In genomic region chr18:8722946-8723477, GRCh38 we compare ENCODE assay signal across 21 cellular contexts. TPM values are rescaled to one million over a fixed set of nuclear protein-coding genes. Genes with fewer than 3 reads are reported as not detected.
DNase-seq lines count a peak whose midpoint lies in the region; ATAC-seq, FAIRE-seq and TF ChIP-seq lines count a peak whose summit lies in the region.
"Had no signal": no experiment of that assay in that cellular context is flagged by ENCODE, and none has a peak within 500 bp of the region (broad histone marks: within the 10 kb centered on the region; RNA-seq: fewer than 3 reads in every experiment).

No MANE protein-coding gene starts in this region.

- FAIRE-seq in A549 (lab: Jason Lieb, UNC), result no peak
- no peak for FAIRE-seq in H1 (lab: Jason Lieb, UNC)
- FAIRE-seq: GM12891, HTR-8/SVneo had no signal

- in situ Hi-C loops in IMR-90 (cut with MboI; ENCODE audit: low sequenced_read_pairs), result no loop called here

- TF ChIP-seq CTCF in A549 (IDR thresholded peaks at IDR 0.05) (no peak), IMR-90 (conservative IDR thresholded peaks at IDR 0.05; ENCODE audit: low read depth, low read length) (no peak), H1 (IDR thresholded peaks at IDR 0.05; ENCODE audit: control extremely low read depth in 1 of 3, insufficient read depth in 1 of 3, low read depth in 1 of 3, low read length in 3 of 3) (no peak), osteocyte (IDR thresholded peaks at IDR 0.05) (no peak)

- dilution Hi-C loops in IMR-90 (cut with HindIII; ENCODE audit: low sequenced_read_pairs, unreplicated experiment), result no loop called here

- H2AK5ac ChIP-seq in IMR-90 (ENCODE audit: low read depth, low read length) (peak overlapping the region; percentile 8; the same call in 1 of the 2 replicates), H1 (ENCODE audit: low read depth, low read length) (no peak overlapping the region; the same call in 1 of the 2 replicates)

- H4K20me1 ChIP-seq in IMR-90 (ENCODE audit: insufficient read depth, low read length) (peaks cover 37% of the 10 kb centered on the region), H1 (replicated peaks in 1 of 2; ENCODE audit: control insufficient read depth in 1 of 2, insufficient read depth in 2 of 2, low read length in 2 of 2) (peaks cover 0 to 1% of the 10 kb centered on the region in 2 experiments)

- H3K9me3 ChIP-seq in A549 (no peaks in the 10 kb centered on the region), IMR-90 (ENCODE audit: control insufficient read depth, insufficient read depth, low read length) (no peaks in the 10 kb centered on the region), H1 (ENCODE audit: insufficient read depth in 2 of 2, low read depth in 1 of 2, low read length in 1 of 2) (no peaks in the 10 kb centered on the region)
- H3K9me3 ChIP-seq: SJSA1 had no signal

- H4K5ac ChIP-seq in IMR-90 (ENCODE audit: low read depth, low read length) (no peak overlapping the region), H1 (ENCODE audit: insufficient read length, low read depth, low read length) (no peak overlapping the region)

- H3K4me3 Mint-ChIP-seq in osteocyte (ENCODE audit: unreplicated experiment), result no peak overlapping the region
- H3K4me3 Mint-ChIP-seq: CD4-positive, alpha-beta T cell had no signal

- H3K23ac ChIP-seq in IMR-90 (ENCODE audit: low read depth, low read length), result 0 out of 2 replicates have a peak overlapping the region, but pooled peaks have one; percentile 36
- no peak overlapping the region for H3K23ac ChIP-seq in H1 (ENCODE audit: insufficient read length)

- TF ChIP-seq EP300 in A549 (IDR thresholded peaks at IDR 0.05), result no peak
- TF ChIP-seq EP300 in H1 (IDR thresholded peaks at IDR 0.05; ENCODE audit: borderline replicate concordance in 1 of 2, low read depth in 2 of 2, low read length in 2 of 2), result no peak

- H2BK15ac ChIP-seq in IMR-90 (ENCODE audit: low read depth, low read length) (no peak overlapping the region), H1 (ENCODE audit: low read length) (0 out of 2 replicates have a peak overlapping the region, but pooled peaks have one; percentile 54)

- H3K23me2 ChIP-seq in H1 (ENCODE audit: low read depth, low read length), result no peaks in the 10 kb centered on the region

- H3K9me3 Mint-ChIP-seq in osteocyte (ENCODE audit: unreplicated experiment), result no peaks in the 10 kb centered on the region
- H3K9me3 Mint-ChIP-seq: CD4-positive, alpha-beta T cell had no signal

- H4K91ac ChIP-seq in IMR-90 (ENCODE audit: insufficient read depth, low read depth, low read length) (no peak overlapping the region), H1 (replicated peaks; ENCODE audit: insufficient read length, low read length) (peak overlapping the region; percentile 48)

- peak overlapping the region; percentile 41; the same call in 2 of the 3 replicates for H3K4me2 ChIP-seq in A549
- no peak overlapping the region for H3K4me2 ChIP-seq in IMR-90 (ENCODE audit: low read depth, low read length)
- no peak overlapping the region for H3K4me2 ChIP-seq in H1 (ENCODE audit: insufficient read depth in 1 of 2, low read depth in 2 of 2, low read length in 2 of 2)
- H3K4me2 ChIP-seq: PC-9 had no signal

- TF ChIP-seq RAD21 in A549 (conservative IDR thresholded peaks at IDR 0.05 in 1 of 2, IDR thresholded peaks at IDR 0.05 in 1 of 2) (no peak), IMR-90 (IDR thresholded peaks at IDR 0.05; ENCODE audit: low read length) (no peak), H1 (IDR thresholded peaks at IDR 0.05 in 1 of 2, conservative IDR thresholded peaks at IDR 0.05 in 1 of 2; ENCODE audit: low read depth in 2 of 2, low read length in 2 of 2) (no peak)

- H2BK12ac ChIP-seq in H1 (ENCODE audit: low read depth, low read length), result no peak overlapping the region; the same call in 1 of the 2 replicates

- POLR2A ChIA-PET in A549 (lab: Yijun Ruan, JAX) (no interaction called here), IMR-90 (lab: Charles Lee; ENCODE audit: unreplicated experiment) (no interaction called here), H1 (lab: Charles Lee; ENCODE audit: partially characterized antibody) (interaction anchor here (3.3 kb wide), 1 partner anchor 15 kb away, joined by 12 read pairs; no protein-coding TSS in a partner anchor)

- 68% methylated on average over 6 of the region's 6 CpGs for WGBS in A549 (ENCODE audit: missing lambda C conversion rate)
- WGBS in IMR-90 (ENCODE audit: extremely low coverage in 2 of 2, insufficient read length in 1 of 2), 2 experiments, result 60% methylated on average over 1 of the region's 6 CpGs; no CpG with 5 or more reads in 1 of the 2 experiments
- WGBS in H1 (ENCODE audit: extremely low coverage in 1 of 2, insufficient coverage in 1 of 2, insufficient read length in 1 of 2, insufficient replicate concordance in 2 of 2, low coverage in 1 of 2, low lambda C conversion rate in 2 of 2, missing lambda C conversion rate in 1 of 2), 2 experiments, result 99% methylated on average over 6 of the region's 6 CpGs; no CpG with 5 or more reads in 1 of the 2 experiments

- DNase-seq in A549 (ENCODE audit: low read depth in 1 of 2, low spot score in 1 of 2), result no peak
- DNase-seq in IMR-90, result no peak
- DNase-seq in H1 (ENCODE audit: low read depth in 1 of 2, low spot score in 2 of 2), result no peak
- no peak for DNase-seq in osteocyte (ENCODE audit: extremely low spot score, unreplicated experiment)
- DNase-seq in activated effector memory CD4-positive, alpha-beta T cell treated with Interleukin-2 at 50 U/mL for 16 hours, result no peak
- DNase-seq: CD4-positive, alpha-beta T cell; DMS53; EL; Kasumi-1; MM.1S; NCI-H1092 treated with DMSO at 0.1 percent for 48 hours; NCI-H2081 treated with DMSO at 0.1 percent for 48 hours; NCI-H510A; NCI-H82; PC-9 had no signal

- peaks cover 0 to 28% of the 10 kb centered on the region in 2 experiments; a peak in 2 of 4 replicates for H3K79me2 ChIP-seq in H1 (ENCODE audit: control insufficient read depth in 1 of 2, insufficient read depth in 2 of 2, low read length in 2 of 2)

- H2BK120ac ChIP-seq in IMR-90 (ENCODE audit: low read depth, low read length) (no peak overlapping the region), H1 (replicated peaks; ENCODE audit: low read depth, low read length) (peak overlapping the region; percentile 36)

- peak overlapping the region; percentile 19 for H3K27ac Mint-ChIP-seq in osteocyte (ENCODE audit: unreplicated experiment)
- H3K27ac Mint-ChIP-seq: CD4-positive, alpha-beta T cell had no signal

- H3K4me3 ChIP-seq in A549 (no peak overlapping the region), IMR-90 (ENCODE audit: insufficient read depth, low read depth, low read length) (no peak overlapping the region), H1 (ENCODE audit: extremely low read depth in 1 of 4, insufficient read depth in 2 of 4, low read depth in 3 of 4, low read length in 4 of 4) (no peak overlapping the region)
- H3K4me3 ChIP-seq: PC-9, SJSA1 had no signal

- H3K27me3 Mint-ChIP-seq in osteocyte (ENCODE audit: unreplicated experiment), result no peaks in the 10 kb centered on the region
- H3K27me3 Mint-ChIP-seq: CD4-positive, alpha-beta T cell had no signal

- H2AK9ac ChIP-seq in IMR-90 (replicated peaks; ENCODE audit: low read depth, low read length, poor library complexity), result no peak overlapping the region

- peaks cover 17% of the 10 kb centered on the region for H3K9me1 ChIP-seq in IMR-90 (ENCODE audit: insufficient read depth, low read length)

- H2BK5ac ChIP-seq in IMR-90 (ENCODE audit: low read depth, low read length, poor library complexity, severe bottlenecking) (no peak overlapping the region), H1 (ENCODE audit: low read depth, low read length) (peak overlapping the region; percentile 93; the same call in 1 of the 2 replicates)

- intact Hi-C loops in IMR-90 (cut with micrococcal nuclease), result no loop called here

- no peak for ATAC-seq in A549
- no peak for ATAC-seq in IMR-90 (ENCODE audit: low read depth)
- no peak for ATAC-seq in HG02610 (IDR thresholded peaks at IDR 0.05; ENCODE audit: unreplicated experiment)
- ATAC-seq in HG02870 (IDR thresholded peaks at IDR 0.05; ENCODE audit: unreplicated experiment), result no peak

- H3K18ac ChIP-seq in IMR-90 (ENCODE audit: low read depth, low read length) (no peak overlapping the region), H1 (ENCODE audit: extremely low read depth, low read length) (no peak overlapping the region; the same call in 1 of the 2 replicates)

- H3K9ac ChIP-seq in IMR-90 (ENCODE audit: low read depth, low read length), result no peak overlapping the region
- no peak overlapping the region for H3K9ac ChIP-seq in H1 (replicated peaks in 1 of 4; ENCODE audit: extremely low read depth in 1 of 4, low read depth in 3 of 4, low read length in 3 of 4)

- CTCF ChIA-PET in A549 (lab: Yijun Ruan, JAX), result interaction anchor here (1.4 kb wide), 1 partner anchor 26 kb away, joined by 3 read pairs; no protein-coding TSS in a partner anchor
- CTCF ChIA-PET in IMR-90 (lab: Yijun Ruan, JAX), result no interaction called here
- CTCF ChIA-PET in H1 (lab: Charles Lee; ENCODE audit: partially characterized antibody), result interaction anchor here (0.7 to 1.2 kb wide), 2 partner anchors 44 to 224 kb away, joined by 3 read pairs; no protein-coding TSS in a partner anchor

- H3K36me3 ChIP-seq in IMR-90 (ENCODE audit: control insufficient read depth, insufficient read depth, low read length), result peaks cover 46% of the 10 kb centered on the region
- H3K36me3 ChIP-seq in H1 (ENCODE audit: control insufficient read depth in 2 of 4, insufficient read depth in 4 of 4, low read length in 3 of 4), result peaks cover 5 to 34% (median 6%) of the 10 kb centered on the region in 4 experiments; a peak in 4 of 8 replicates

- H4K8ac ChIP-seq in IMR-90 (ENCODE audit: low read depth in 2 of 2, low read length in 2 of 2), result no peak overlapping the region
- no peak overlapping the region for H4K8ac ChIP-seq in H1 (ENCODE audit: extremely low read depth, insufficient read depth, low read length)

- H3K4me1 ChIP-seq in A549 (peaks cover 76% of the 10 kb centered on the region), IMR-90 (ENCODE audit: control insufficient read depth, insufficient read depth, low read length) (peaks cover 10% of the 10 kb centered on the region), H1 (replicated peaks in 1 of 4; ENCODE audit: control insufficient read depth in 3 of 4, insufficient read depth in 4 of 4, low read length in 3 of 4) (peaks cover 4 to 17% (median 13%) of the 10 kb centered on the region in 4 experiments; a peak in 6 of 7 replicates)

- H3K14ac ChIP-seq in IMR-90 (replicated peaks; ENCODE audit: low read depth, low read length) (no peak overlapping the region), H1 (ENCODE audit: insufficient read length) (no peak overlapping the region)

- H3K27me3 ChIP-seq in IMR-90 (ENCODE audit: control insufficient read depth, insufficient read depth, low read length) (no peaks in the 10 kb centered on the region), H1 (replicated peaks in 1 of 4; ENCODE audit: control insufficient read depth in 3 of 4, extremely low read depth in 1 of 4, insufficient read depth in 3 of 4, low read length in 3 of 4) (no peaks in the 10 kb centered on the region)
- H3K27me3 ChIP-seq: SJSA1 had no signal

- TF ChIP-seq POLR2A in A549 (IDR thresholded peaks at IDR 0.05; ENCODE audit: low read length) (no peak), IMR-90 (IDR thresholded peaks at IDR 0.05; ENCODE audit: low read depth, low read length) (no peak), H1 (IDR thresholded peaks at IDR 0.05; ENCODE audit: control extremely low read depth in 1 of 2, low read depth in 2 of 2, low read length in 2 of 2) (no peak)

- H3K4me1 Mint-ChIP-seq in osteocyte (ENCODE audit: unreplicated experiment), result peaks cover 32% of the 10 kb centered on the region

- H3K36me3 Mint-ChIP-seq in osteocyte (ENCODE audit: unreplicated experiment), result peaks cover 41% of the 10 kb centered on the region

- H3K56ac ChIP-seq in IMR-90 (ENCODE audit: extremely low read depth, insufficient read depth, low read length) (no peak overlapping the region), H1 (replicated peaks; ENCODE audit: insufficient read length, low read depth, low read length) (no peak overlapping the region)

- H2BK20ac ChIP-seq in IMR-90 (ENCODE audit: low read depth, low read length), result no peak overlapping the region
- peak overlapping the region; percentile 80; the same call in 1 of the 2 replicates for H2BK20ac ChIP-seq in H1 (ENCODE audit: low read length)

- H3K27ac ChIP-seq in A549, result peak overlapping the region; percentile 45 to 85; a peak in 5 of 6 replicates
- H3K27ac ChIP-seq in IMR-90 (ENCODE audit: insufficient read depth, low read length), result no peak overlapping the region
- no peak overlapping the region for H3K27ac ChIP-seq in H1 (ENCODE audit: low read depth, low read length)
- H3K27ac ChIP-seq: HL-60, PC-9, SJSA1 had no signal

- no peak overlapping the region for H3K4ac ChIP-seq in IMR-90 (ENCODE audit: low read depth, low read length)
- H3K4ac ChIP-seq in H1 (replicated peaks; ENCODE audit: insufficient read length, low read depth, low read length), result peak overlapping the region; percentile 2

- H3K79me1 ChIP-seq in IMR-90 (ENCODE audit: low read depth in 1 of 2, low read length in 2 of 2), result peaks cover 45 to 80% of the 10 kb centered on the region in 2 experiments
- H3K79me1 ChIP-seq in H1 (ENCODE audit: low read depth, low read length), result no peaks in the 10 kb centered on the region

- no TSS peak for BruUV-seq in IMR-90 (replicated peaks; lab: Mats Ljungman, UMichigan)

- H2AFZ ChIP-seq in IMR-90 (replicated peaks; ENCODE audit: low read length, poor library complexity), result no peak overlapping the region
- H2AFZ ChIP-seq in H1 (ENCODE audit: low read length), result no peak overlapping the region
- H2AFZ ChIP-seq: PC-9 had no signal

RNA-seq across cellular contexts. Expression of gene MTCL1, which starts 17.7 kb away (rescaled TPM):
- polyA plus RNA-seq in A549 (2011; rRNA removed) (43.6 and 44.4 TPM in 2 replicates), A549 (2017; fragmentation: RNase III; extraction: RNeasy Plus Mini Kit Qiagen cat#74134 plus additional on column Dnase treatment) (48.6 to 56.0 TPM (median 49.6 TPM) in 3 replicates), IMR-90 (2012; rRNA removed) (44.7 and 45.3 TPM in 2 replicates), H1 (2011; rRNA removed) (16.6 and 19.8 TPM in 2 replicates)
- polyA plus RNA-seq in A549 (2012; cell fraction: cytosol; rRNA removed), result 37.2 and 44.0 TPM in 2 replicates
- polyA plus RNA-seq in A549 (2012; cell fraction: nucleus; rRNA removed), result 153 and 157 TPM in 2 replicates
- polyA minus RNA-seq in A549 (2011; rRNA and poly(A)+ RNA removed), result 66.2 and 67.8 TPM in 2 replicates
- total RNA-seq in IMR-90 (2012; rRNA removed) (29.0 and 38.6 TPM in 2 replicates), osteocyte (56.9 and 58.4 TPM in 2 replicates)
- polyA plus RNA-seq in IMR-90 (2012; cell fraction: cytosol; rRNA removed), result 26.0 and 32.1 TPM in 2 replicates
- polyA plus RNA-seq in IMR-90 (2012; cell fraction: nucleus; rRNA removed; ENCODE audit: low replicate concordance), result 165 and 175 TPM in 2 replicates
- total RNA-seq in H1 (2021; fragmentation: NEBNext Ultra II Directional; extraction: Animal tissue kit (Norgen Biotek cat#: 25700)), result 60.8 and 62.0 TPM in 2 replicates
- polyA plus RNA-seq in H1 (2011; cell fraction: cytosol; rRNA removed), result 18.3 TPM
- 55.0 TPM for polyA plus RNA-seq in H1 (2011; cell fraction: nucleus; rRNA removed)
- 28.3 to 36.5 TPM (median 32.7 TPM) in 4 replicates for polyA plus RNA-seq in H1 (2012, experiment 1 of 2)
- 8.4 TPM for polyA plus RNA-seq in H1 (2012, experiment 2 of 2)
- polyA plus RNA-seq in H1 (2013, experiment 1 of 2), result 18.5 TPM
- polyA plus RNA-seq in H1 (2013, experiment 2 of 2), result 19.1 TPM
- 31.5 and 34.8 TPM in 2 replicates for polyA minus RNA-seq in H1 (2011; rRNA and poly(A)+ RNA removed)
- polyA minus RNA-seq in H1 (2011; cell fraction: cytosol; rRNA and poly(A)+ RNA removed), result 29.1 TPM
- 75.2 TPM for polyA minus RNA-seq in H1 (2011; cell fraction: nucleus; rRNA and poly(A)+ RNA removed)

Comparison
In these comparisons a context has a peak if more than half of its experiments do, and no peak if none do; other contexts are left out.
1. H3K27ac ChIP-seq: peak in A549 (2 of 2); none in IMR-90 (single experiment) and H1 (single experiment).